ENCODE assay signal across 17 cellular contexts in genomic region chr2:204226305-204226861, GRCh38.
DNase-seq lines count a peak whose midpoint lies in the region; ATAC-seq and TF ChIP-seq lines count a peak whose summit lies in the region.
"Had no signal": no experiment of that assay in that cellular context is flagged by ENCODE, and none has a peak within 500 bp of the region (broad histone marks: within the 10 kb centered on the region; RNA-seq: fewer than 3 reads in every experiment).

No MANE protein-coding gene starts in this region.

- no peak overlapping the region for H4K5ac ChIP-seq in IMR-90 (ENCODE audit: low read depth, low read length)

- H2AK5ac ChIP-seq in IMR-90 (ENCODE audit: low read depth, low read length) (no peak overlapping the region), neuronal stem cell (ENCODE audit: low read depth, low read length) (no peak overlapping the region)

- H2AFZ ChIP-seq in IMR-90 (replicated peaks; ENCODE audit: low read length, poor library complexity) (no peak overlapping the region), neuronal stem cell (ENCODE audit: low read length) (peak overlapping the region; percentile 6)

- H2BK5ac ChIP-seq in IMR-90 (ENCODE audit: low read depth, low read length, poor library complexity, severe bottlenecking) (no peak overlapping the region), neuronal stem cell (ENCODE audit: low read length) (no peak overlapping the region)

- H3K56ac ChIP-seq in IMR-90 (ENCODE audit: extremely low read depth, insufficient read depth, low read length): no peak overlapping the region

- no peak overlapping the region for H2AK9ac ChIP-seq in IMR-90 (replicated peaks; ENCODE audit: low read depth, low read length, poor library complexity)

- H3K4ac ChIP-seq in IMR-90 (ENCODE audit: low read depth, low read length) (no peak overlapping the region), neuronal stem cell (ENCODE audit: low read length) (no peak overlapping the region)

- no peak for TF ChIP-seq POLR2A in IMR-90 (IDR thresholded peaks at IDR 0.05; ENCODE audit: low read depth, low read length)

- WGBS in IMR-90 (ENCODE audit: extremely low coverage in 2 of 2, insufficient read length in 1 of 2), 2 experiments: no CpG with 5 or more reads among the region's 9 CpGs
- WGBS in neuronal stem cell (ENCODE audit: extremely low coverage in 2 of 2, insufficient read length in 2 of 2, insufficient replicate concordance in 1 of 2), 2 donors: no CpG with 5 or more reads among the region's 9 CpGs

- ATAC-seq in IMR-90 (ENCODE audit: low read depth) (peak; percentile 62), HG02610 (IDR thresholded peaks at IDR 0.05; ENCODE audit: unreplicated experiment) (no peak)

- BruUV-seq in IMR-90 (replicated peaks; lab: Mats Ljungman, UMichigan): no TSS peak

- no peak overlapping the region for H4K8ac ChIP-seq in IMR-90 (ENCODE audit: low read depth in 2 of 2, low read length in 2 of 2)
- no peak overlapping the region for H4K8ac ChIP-seq in neuronal stem cell (ENCODE audit: low read depth, low read length)

- no peaks in the 10 kb centered on the region for H3K9me1 ChIP-seq in IMR-90 (ENCODE audit: insufficient read depth, low read length)

- no peak overlapping the region for H2BK12ac ChIP-seq in neuronal stem cell (ENCODE audit: low read length)

- H3K9ac ChIP-seq in IMR-90 (ENCODE audit: low read depth, low read length): no peak overlapping the region
- H3K9ac ChIP-seq in endocrine pancreas (ENCODE audit: control insufficient read depth, insufficient read depth, low read length): no peak overlapping the region
- H3K9ac ChIP-seq in neuronal stem cell (ENCODE audit: low read depth, low read length, poor library complexity): no peak overlapping the region

- no peak for TF ChIP-seq RAD21 in IMR-90 (IDR thresholded peaks at IDR 0.05; ENCODE audit: low read length)

- no peak overlapping the region for H3K4me3 ChIP-seq in IMR-90 (ENCODE audit: insufficient read depth, low read depth, low read length)
- H3K4me3 ChIP-seq in endocrine pancreas (ENCODE audit: control insufficient read depth, insufficient read depth, low read length): peak overlapping the region; percentile 55
- no peak overlapping the region for H3K4me3 ChIP-seq in neuronal stem cell (ENCODE audit: low read length in 2 of 2)
- H3K4me3 ChIP-seq: Peyer's patch had no signal

- H3K79me1 ChIP-seq in IMR-90 (ENCODE audit: low read depth in 1 of 2, low read length in 2 of 2) (no peaks in the 10 kb centered on the region), neuronal stem cell (ENCODE audit: low read depth, low read length) (no peaks in the 10 kb centered on the region)

- no peak overlapping the region for H3K23ac ChIP-seq in IMR-90 (ENCODE audit: low read depth, low read length)
- H3K23ac ChIP-seq in neuronal stem cell (ENCODE audit: low read depth, low read length, poor library complexity): no peak overlapping the region

- TF ChIP-seq CTCF in IMR-90 (conservative IDR thresholded peaks at IDR 0.05; ENCODE audit: low read depth, low read length): no peak

- intact Hi-C loops in IMR-90 (cut with micrococcal nuclease): no loop called here

- peaks cover 35% of the 10 kb centered on the region for H3K27me3 ChIP-seq in IMR-90 (ENCODE audit: control insufficient read depth, insufficient read depth, low read length)
- no peaks in the 10 kb centered on the region for H3K27me3 ChIP-seq in endocrine pancreas (ENCODE audit: control insufficient read depth, insufficient read depth, low read length)
- peaks cover 0 to 31% (median under 1%) of the 10 kb centered on the region in 3 experiments for H3K27me3 ChIP-seq in neuronal stem cell (ENCODE audit: control insufficient read depth in 3 of 3, insufficient read depth in 3 of 3, low read depth in 1 of 3, low read length in 3 of 3)
- H3K27me3 ChIP-seq: Peyer's patch had no signal

- dilution Hi-C loops in IMR-90 (cut with HindIII; ENCODE audit: low sequenced_read_pairs, unreplicated experiment): no loop called here

- in situ Hi-C loops in IMR-90 (cut with MboI; ENCODE audit: low sequenced_read_pairs): no loop called here

- DNase-seq in DMS 273 (lab: John Stamatoyannopoulos, UW; ENCODE audit: unreplicated experiment) (peak; percentile 19), DMS 273 treated with DMSO at 0.1 percent for 48 hours (lab: John Stamatoyannopoulos, UW) (no peak), IMR-90 (no peak), neuronal stem cell (ENCODE audit: low spot score) (no peak), GDM1 (lab: John Stamatoyannopoulos, UW) (no peak)
- DNase-seq in stimulated activated CD8-positive, alpha-beta memory T cell treated with anti-CD3 and anti-CD28 coated beads, Interleukin-4, amount 100 ng/mL, for 48 hours: no peak
- DNase-seq: AML-193; DND-41; Karpas-422; NCI-H1694 treated with DMSO at 0.1 percent for 48 hours; NCI-H446; NK-92 treated with Interleukin-12 subunit alpha and Interleukin-12 subunit beta, amount 100 ng/mL, for 24 hours; Peyer's patch had no signal

- H3K9me3 ChIP-seq in IMR-90 (ENCODE audit: control insufficient read depth, insufficient read depth, low read length) (no peaks in the 10 kb centered on the region), endocrine pancreas (ENCODE audit: control insufficient read depth, low read length) (no peaks in the 10 kb centered on the region), neuronal stem cell (replicated peaks in 1 of 2; ENCODE audit: control insufficient read depth in 2 of 2, insufficient read depth in 1 of 2, low read depth in 1 of 2, low read length in 2 of 2) (peaks cover 0 to 2% of the 10 kb centered on the region in 2 donors)
- H3K9me3 ChIP-seq: Peyer's patch had no signal

- CTCF ChIA-PET in IMR-90 (lab: Yijun Ruan, JAX): no interaction called here

- H3K27ac ChIP-seq in IMR-90 (ENCODE audit: insufficient read depth, low read length) (no peak overlapping the region), neuronal stem cell (replicated peaks; ENCODE audit: low read length) (no peak overlapping the region)
- H3K27ac ChIP-seq: 22Rv1, HL-60, Peyer's patch had no signal

- no peak overlapping the region for H2BK20ac ChIP-seq in IMR-90 (ENCODE audit: low read depth, low read length)

- peak overlapping the region; percentile 74; the same call in 1 of the 2 replicates for H3K4me2 ChIP-seq in IMR-90 (ENCODE audit: low read depth, low read length)
- no peak overlapping the region for H3K4me2 ChIP-seq in neuronal stem cell (ENCODE audit: insufficient read depth, low read length, poor library complexity, severe bottlenecking)

- H4K91ac ChIP-seq in IMR-90 (ENCODE audit: insufficient read depth, low read depth, low read length) (no peak overlapping the region), neuronal stem cell (ENCODE audit: low read depth, low read length, poor library complexity) (no peak overlapping the region)

- POLR2A ChIA-PET in IMR-90 (lab: Charles Lee; ENCODE audit: unreplicated experiment): no interaction called here

- H2BK15ac ChIP-seq in IMR-90 (ENCODE audit: low read depth, low read length) (no peak overlapping the region), neuronal stem cell (ENCODE audit: low read length) (no peak overlapping the region)

- H3K14ac ChIP-seq in IMR-90 (replicated peaks; ENCODE audit: low read depth, low read length) (no peak overlapping the region), neuronal stem cell (ENCODE audit: low read length) (no peak overlapping the region)

- H3K36me3 ChIP-seq in IMR-90 (ENCODE audit: control insufficient read depth, insufficient read depth, low read length) (no peaks in the 10 kb centered on the region), endocrine pancreas (ENCODE audit: control insufficient read depth, insufficient read depth, low read length) (no peaks in the 10 kb centered on the region), neuronal stem cell (replicated peaks in 1 of 2; ENCODE audit: control insufficient read depth in 2 of 2, insufficient read depth in 2 of 2, low read length in 2 of 2) (no peaks in the 10 kb centered on the region)
- H3K36me3 ChIP-seq: Peyer's patch had no signal

- H3K18ac ChIP-seq in IMR-90 (ENCODE audit: low read depth, low read length) (no peak overlapping the region), neuronal stem cell (ENCODE audit: low read length) (no peak overlapping the region)

- peaks cover 2% of the 10 kb centered on the region; the same call in 1 of the 2 replicates for H3K4me1 ChIP-seq in IMR-90 (ENCODE audit: control insufficient read depth, insufficient read depth, low read length)
- peaks cover 19% of the 10 kb centered on the region for H3K4me1 ChIP-seq in endocrine pancreas (ENCODE audit: control insufficient read depth, insufficient read depth, low read length)
- H3K4me1 ChIP-seq in neuronal stem cell (ENCODE audit: control insufficient read depth in 2 of 2, insufficient read depth in 1 of 2, low read depth in 1 of 2, low read length in 2 of 2): peaks cover 7 to 15% of the 10 kb centered on the region in 2 donors

- no peaks in the 10 kb centered on the region for H4K20me1 ChIP-seq in IMR-90 (ENCODE audit: insufficient read depth, low read length)

- H2BK120ac ChIP-seq in IMR-90 (ENCODE audit: low read depth, low read length): no peak overlapping the region
- H2BK120ac ChIP-seq in neuronal stem cell (ENCODE audit: low read depth, low read length): no peak overlapping the region

TF ChIP-seq in IMR-90, 13 proteins besides CTCF, POLR2A, EP300 and RAD21 (continues in another document):
- TF ChIP-seq RFX5 (IDR thresholded peaks at IDR 0.05; ENCODE audit: low read depth, low read length): no peak
- TF ChIP-seq FOS (IDR thresholded peaks at IDR 0.05; ENCODE audit: low read depth, low read length): no peak
- TF ChIP-seq ELK1 (IDR thresholded peaks at IDR 0.05; ENCODE audit: borderline replicate concordance, low read depth, low read length): no peak
- TF ChIP-seq USF2 (IDR thresholded peaks at IDR 0.05; ENCODE audit: low read depth, low read length): no peak
- TF ChIP-seq MAZ (IDR thresholded peaks at IDR 0.05; ENCODE audit: borderline replicate concordance, low read depth, low read length): no peak
- no peak for TF ChIP-seq BHLHE40 (IDR thresholded peaks at IDR 0.05; ENCODE audit: low read depth, low read length)
- no peak for TF ChIP-seq RCOR1 (IDR thresholded peaks at IDR 0.05; ENCODE audit: insufficient replicate concordance, low read length)
